8 cellular contexts compared by ENCODE assay signal in the genomic region with DNA sequence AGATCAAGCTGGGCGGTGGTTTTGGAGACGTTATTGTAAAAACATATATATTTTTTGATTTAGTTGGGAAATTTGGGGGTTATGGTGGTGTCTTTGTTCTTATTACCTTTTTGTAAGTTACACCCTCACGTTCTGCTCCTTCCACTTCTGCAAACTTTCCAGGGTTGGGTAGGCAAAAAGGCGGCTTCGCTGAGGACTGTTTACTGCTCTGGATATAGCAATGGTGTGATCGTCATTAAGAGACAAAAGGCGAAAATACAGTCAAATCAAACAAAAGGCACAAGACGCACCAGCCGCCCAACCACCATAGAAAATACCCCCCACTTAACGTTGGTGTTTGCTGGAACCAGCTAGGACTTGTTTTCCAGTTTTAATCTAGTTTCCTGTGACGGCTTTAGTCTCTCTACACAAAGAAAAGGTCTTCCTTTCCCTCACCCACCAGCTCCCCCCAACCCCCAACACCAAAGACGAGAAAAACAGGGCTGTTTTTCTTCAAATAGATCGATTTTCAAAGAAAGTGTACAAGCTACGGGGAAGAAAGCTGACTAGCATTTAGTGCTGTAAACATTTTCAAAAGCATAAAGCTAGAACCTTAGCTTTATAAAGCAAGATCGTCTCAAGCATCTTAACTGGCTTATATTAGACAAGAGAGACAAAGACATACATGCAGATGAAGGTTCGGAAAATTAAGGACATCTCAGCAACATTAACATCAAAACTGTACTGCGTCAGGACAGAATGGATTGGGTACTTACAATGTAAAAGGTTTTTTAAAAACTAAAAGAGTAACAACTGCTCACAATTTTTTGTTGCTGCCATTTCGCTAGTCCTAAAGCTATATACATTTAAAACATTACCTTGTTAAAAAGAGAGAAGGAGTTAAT. TPM values are rescaled to one million over a fixed set of nuclear protein-coding genes. Genes with fewer than 3 reads are reported as not detected.
DNase-seq lines count a peak whose midpoint lies in the region; ATAC-seq and TF ChIP-seq lines count a peak whose summit lies in the region.

No MANE protein-coding gene starts in this region.

- TF ChIP-seq CTCF in right atrium auricular region (IDR thresholded peaks at IDR 0.05) (no peak), retinal pigment epithelial cell (conservative IDR thresholded peaks at IDR 0.05; ENCODE audit: low read depth, low read length) (no peak)

- H3K9me3 ChIP-seq in right atrium auricular region, result no peaks in the 10 kb centered on the region

- H3K4me1 Mint-ChIP-seq in activated naive CD8-positive, alpha-beta T cell (ENCODE audit: low read depth), result peaks cover 46% of the 10 kb centered on the region

- H3K36me3 ChIP-seq in right atrium auricular region, result no peaks in the 10 kb centered on the region

- peak overlapping the region; percentile 98 for H3K27ac Mint-ChIP-seq in activated naive CD8-positive, alpha-beta T cell

- H3K27ac ChIP-seq in right atrium auricular region, result peak overlapping the region; percentile 100

- ATAC-seq in HG02759 (IDR thresholded peaks at IDR 0.05; ENCODE audit: unreplicated experiment) (no peak), GM19452 (IDR thresholded peaks at IDR 0.05; ENCODE audit: unreplicated experiment) (no peak)

- no peaks in the 10 kb centered on the region for H3K27me3 ChIP-seq in right atrium auricular region

- H3K4me1 ChIP-seq in right atrium auricular region, result peaks cover 0 to 64% of the 10 kb centered on the region in 2 donors

- DNase-seq in activated gamma-delta T cell treated with Interleukin-2 at 50 U/mL for 16 hours (peak; percentile 53), activated gamma-delta T cell (lab: John Stamatoyannopoulos, UW) (no peak), NOMO-1 (lab: John Stamatoyannopoulos, UW; ENCODE audit: unreplicated experiment in 2 of 2) (peak; percentile 25 to 32), right atrium auricular region (ENCODE audit: low spot score) (no peak), retinal pigment epithelial cell (ENCODE audit: low read depth) (no peak)

- H3K36me3 Mint-ChIP-seq in activated naive CD8-positive, alpha-beta T cell, result peaks cover 2% of the 10 kb centered on the region

- H3K27me3 Mint-ChIP-seq in activated naive CD8-positive, alpha-beta T cell, result no peaks in the 10 kb centered on the region

- H3K4me3 Mint-ChIP-seq in activated naive CD8-positive, alpha-beta T cell, result peak overlapping the region; percentile 95

- H3K4me3 ChIP-seq in right atrium auricular region, result peak overlapping the region; percentile 73 to 79
- peak overlapping the region; percentile 53 for H3K4me3 ChIP-seq in retinal pigment epithelial cell (ENCODE audit: low read length)

- no peaks in the 10 kb centered on the region for H3K9me3 Mint-ChIP-seq in activated naive CD8-positive, alpha-beta T cell (ENCODE audit: low read depth)

RNA-seq across cellular contexts. Expression of gene SETD1B, which starts 2.0 kb away (rescaled TPM):
- total RNA-seq in right atrium auricular region, result 1 to 10 TPM; 6.0 to 9.3 TPM

RNA-seq across cellular contexts. Expression of gene RHOF, which starts 8.4 kb away (rescaled TPM):
- 10 to 100 TPM in 1 of 2 donors, 1 to 10 TPM in 1; 7.3 to 21.9 TPM for total RNA-seq in right atrium auricular region

RNA-seq across cellular contexts. Expression of gene HPD, which starts 56.8 kb away (rescaled TPM):
- 1 to 10 TPM in 1 of 2 donors, under 1 TPM in 1; 0.39 to 1.3 TPM for total RNA-seq in right atrium auricular region

Comparison
In these comparisons a context has a peak if more than half of its experiments do, and no peak if none do; other contexts are left out.
1. DNase-seq: peak in activated gamma-delta T cell treated with Interleukin-2 at 50 U/mL for 16 hours (single experiment) and NOMO-1 (2 of 2); none in activated gamma-delta T cell (single experiment), right atrium auricular region (single experiment) and retinal pigment epithelial cell (single experiment).